Comparison of ENCODE assay signal across 8 cellular contexts in the genomic region with DNA sequence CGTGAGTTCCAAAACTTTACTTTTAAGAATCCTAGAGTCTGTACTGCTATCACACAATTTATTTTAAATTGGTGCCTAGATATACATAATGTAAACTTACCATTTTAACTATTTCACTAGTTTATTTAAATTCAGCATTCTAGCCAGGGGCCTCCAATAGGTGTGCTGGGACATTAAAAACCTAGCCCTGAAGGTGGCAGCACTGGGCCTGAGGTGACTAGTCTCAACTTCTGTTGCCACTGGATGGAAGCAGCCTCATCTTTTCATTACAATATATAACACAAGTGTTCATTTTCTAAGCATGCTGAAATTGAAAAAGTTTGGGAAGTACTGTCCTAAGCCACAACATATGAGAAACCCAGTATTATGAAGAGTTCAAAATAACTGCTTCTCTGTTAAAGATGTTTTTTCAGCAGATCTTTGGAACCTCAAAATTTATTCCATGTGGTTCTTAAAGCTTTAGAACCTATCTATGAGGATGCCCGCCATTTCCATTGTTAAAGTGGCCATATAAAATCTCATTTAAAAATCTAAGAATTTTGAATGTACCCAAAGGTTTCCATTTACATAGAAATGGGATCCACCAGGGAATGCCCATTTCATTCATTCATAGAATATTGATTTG. TPM values are rescaled to one million over a fixed set of nuclear protein-coding genes. Genes with fewer than 3 reads are reported as not detected.
DNase-seq lines count a peak whose midpoint lies in the region; ATAC-seq, FAIRE-seq and TF ChIP-seq lines count a peak whose summit lies in the region.

No MANE protein-coding gene starts in this region.

- POLR2A ChIA-PET in RWPE1 (lab: Yijun Ruan, JAX; ENCODE audit: low non-redundant PET), result no interaction called here

- CTCF ChIA-PET in RWPE1 (lab: Yijun Ruan, JAX), result interaction anchor here (0.6 kb wide), 1 partner anchor 9 kb away, joined by 4 read pairs; no protein-coding TSS in a partner anchor

- no peak overlapping the region for H3K27ac Mint-ChIP-seq in activated T-helper 17 cell treated with anti-CD3 and anti-CD28 coated beads, Interleukin-2, amount 50 U/mL, for 72 hours
- peak overlapping the region; percentile 6 for H3K27ac Mint-ChIP-seq in type B pancreatic cell

- H3K27me3 ChIP-seq in pancreas, result no peaks in the 10 kb centered on the region

- no peak overlapping the region for H3K4me3 Mint-ChIP-seq in activated T-helper 17 cell treated with anti-CD3 and anti-CD28 coated beads, Interleukin-2, amount 50 U/mL, for 72 hours
- H3K4me3 Mint-ChIP-seq in type B pancreatic cell, result no peak overlapping the region

- WGBS in pancreas, 2 donors, result 64 to 77% methylated on average over 2 of the region's 2 CpGs

- ATAC-seq in GM19351 (IDR thresholded peaks at IDR 0.05; ENCODE audit: unreplicated experiment), result peak; percentile 41
- ATAC-seq in activated T-helper 17 cell treated with anti-CD3 and anti-CD28 coated beads, Interleukin-2, amount 50 U/mL, for 72 hours (replicated peaks), result peak; percentile 44
- peak; percentile 32 to 64 (median 60) for ATAC-seq in pancreas

- no peaks in the 10 kb centered on the region for H3K36me3 ChIP-seq in pancreas

- peak; percentile 75 for DNase-seq in CD1c-positive myeloid dendritic cell (ENCODE audit: extremely low spot score)
- DNase-seq in KBM-7, result peak; percentile 66
- peak; percentile 42 for DNase-seq in RWPE1 (ENCODE audit: low spot score)
- peak; percentile 56 to 84 for DNase-seq in foreskin fibroblast
- peak; percentile 61 to 79 (median 76) for DNase-seq in pancreas
- DNase-seq in type B pancreatic cell (ENCODE audit: extremely low spot score, unreplicated experiment), result no peak

- FAIRE-seq in pancreas (lab: Jason Lieb, UNC), result peak; percentile 81

- intact Hi-C loops in pancreas (cut with DNase I), result no loop called here

- in situ Hi-C loops in KBM-7 (cut with MboI; ENCODE audit: low pct_unique_long_range_greater_than_20kb, low sequenced_read_pairs), result no loop called here

- H3K4me3 ChIP-seq in foreskin fibroblast (ENCODE audit: low read depth in 1 of 2, low read length in 2 of 2) (no peak overlapping the region), pancreas (no peak overlapping the region)

- TF ChIP-seq CTCF in RWPE1 (conservative IDR thresholded peaks at IDR 0.05; ENCODE audit: low read depth), result peak; percentile 70
- peak; percentile 81 for TF ChIP-seq CTCF in foreskin fibroblast (IDR thresholded peaks at IDR 0.05; ENCODE audit: low read depth, low read length)
- peak; percentile 31 to 74 (median 58) for TF ChIP-seq CTCF in pancreas (IDR thresholded peaks at IDR 0.05)
- TF ChIP-seq CTCF in type B pancreatic cell (conservative IDR thresholded peaks at IDR 0.05), result peak; percentile 82

- no peaks in the 10 kb centered on the region for H3K9me3 ChIP-seq in pancreas

- H3K27ac ChIP-seq in RWPE1 (no peak overlapping the region), pancreas (no peak overlapping the region)

- peaks cover 4 to 19% (median 13%) of the 10 kb centered on the region in 3 donors for H3K4me1 ChIP-seq in pancreas

- H3K27me3 Mint-ChIP-seq in activated T-helper 17 cell treated with anti-CD3 and anti-CD28 coated beads, Interleukin-2, amount 50 U/mL, for 72 hours, result no peaks in the 10 kb centered on the region
- H3K27me3 Mint-ChIP-seq in type B pancreatic cell, result no peaks in the 10 kb centered on the region

- H3K4me1 Mint-ChIP-seq in activated T-helper 17 cell treated with anti-CD3 and anti-CD28 coated beads, Interleukin-2, amount 50 U/mL, for 72 hours, result peaks cover 3% of the 10 kb centered on the region
- peaks cover 13% of the 10 kb centered on the region for H3K4me1 Mint-ChIP-seq in type B pancreatic cell (ENCODE audit: unreplicated experiment)

- H3K36me3 Mint-ChIP-seq in activated T-helper 17 cell treated with anti-CD3 and anti-CD28 coated beads, Interleukin-2, amount 50 U/mL, for 72 hours (ENCODE audit: low read depth), result peaks cover 11% of the 10 kb centered on the region
- H3K36me3 Mint-ChIP-seq in type B pancreatic cell, result no peaks in the 10 kb centered on the region

- H3K9me3 Mint-ChIP-seq in activated T-helper 17 cell treated with anti-CD3 and anti-CD28 coated beads, Interleukin-2, amount 50 U/mL, for 72 hours, result no peaks in the 10 kb centered on the region
- H3K9me3 Mint-ChIP-seq in type B pancreatic cell, result no peaks in the 10 kb centered on the region

RNA-seq across cellular contexts. Expression of a gene that starts 2.9 kb away (rescaled TPM):
- 10 to 100 TPM; 37.5 to 69.1 TPM for total RNA-seq in activated T-helper 17 cell treated with anti-CD3 and anti-CD28 coated beads, Interleukin-2, amount 50 U/mL, for 72 hours
- total RNA-seq in pancreas (10 to 100 TPM; 10.9 to 26.2 (median 17.0) TPM), type B pancreatic cell (ENCODE audit: low replicate concordance) (23.7 and 26.7 TPM in 2 replicates)
- polyA plus RNA-seq in pancreas, result 10 to 100 TPM; 25.3 to 32.7 TPM
